1 cellular context compared by ENCODE assay signal in genomic region chr2:175218551-175218950, GRCh38.
TF ChIP-seq lines count a peak whose summit lies in the region.

No MANE protein-coding gene starts in this region.

TF ChIP-seq in GM23338, 12 proteins besides CTCF, POLR2A, EP300 and RAD21 (continued from another document):
- TF ChIP-seq REST (IDR thresholded peaks at IDR 0.05; ENCODE audit: unreplicated experiment) (no peak), ZNF114 (CRISPR knock-in tag; IDR thresholded peaks at IDR 0.05) (no peak), NANOG (IDR thresholded peaks at IDR 0.05; ENCODE audit: borderline replicate concordance) (no peak), STAT1 (IDR thresholded peaks at IDR 0.05; ENCODE audit: unreplicated experiment) (no peak), JUNB (IDR thresholded peaks at IDR 0.05; ENCODE audit: unreplicated experiment) (no peak)
